1 cellular context compared by ENCODE assay signal in genomic region chr16:10601444-10602401, GRCh38.
A peak's percentile ranks its signal among the peaks of the same experiment; 100 is the strongest.
TF ChIP-seq lines count a peak whose summit lies in the region.

No MANE protein-coding gene starts in this region.

TF ChIP-seq in HepG2, 621 proteins besides CTCF, POLR2A, EP300 and RAD21 (continued from another document and continues in another):
- TF ChIP-seq MYC (CRISPR knock-in tag; IDR thresholded peaks at IDR 0.05; ENCODE audit: borderline replicate concordance) (peak; percentile 33; the same call in 1 of the 2 replicates), ETV5 (CRISPR knock-in tag; IDR thresholded peaks at IDR 0.05; ENCODE audit: borderline replicate concordance) (peak; percentile 33; the same call in 1 of the 2 replicates), ZNF607 (CRISPR knock-in tag; IDR thresholded peaks at IDR 0.05; ENCODE audit: borderline replicate concordance) (peak; percentile 18; the same call in 1 of the 2 replicates), PREB (CRISPR knock-in tag; IDR thresholded peaks at IDR 0.05) (no peak), KLF11 (CRISPR knock-in tag; IDR thresholded peaks at IDR 0.05) (0 out of 2 replicates have a peak, but pooled peaks have one; percentile 31), ZNF18 (CRISPR knock-in tag; IDR thresholded peaks at IDR 0.05; ENCODE audit: insufficient replicate concordance) (no peak), ZNF44 (CRISPR knock-in tag; IDR thresholded peaks at IDR 0.05) (peak; percentile 56; the same call in 1 of the 2 replicates), KAT7 (CRISPR knock-in tag; IDR thresholded peaks at IDR 0.05; ENCODE audit: borderline replicate concordance) (no peak), GPBP1L1 (CRISPR knock-in tag; IDR thresholded peaks at IDR 0.05) (no peak), ZNF280D (CRISPR knock-in tag; IDR thresholded peaks at IDR 0.05) (0 out of 2 replicates have a peak, but pooled peaks have one; percentile 1), KDM1A (CRISPR knock-in tag; IDR thresholded peaks at IDR 0.05) (peak; percentile 21; the same call in 1 of the 2 replicates), ATF7-NPFF (CRISPR knock-in tag; IDR thresholded peaks at IDR 0.05; ENCODE audit: low read depth) (0 out of 2 replicates have a peak, but pooled peaks have one; percentile 40), ZBTB8A (CRISPR knock-in tag; IDR thresholded peaks at IDR 0.05; ENCODE audit: borderline replicate concordance, low read depth) (no peak), IRF9 (CRISPR knock-in tag; IDR thresholded peaks at IDR 0.05; ENCODE audit: borderline replicate concordance) (0 out of 2 replicates have a peak, but pooled peaks have one; percentile 14), ZNF317 (CRISPR knock-in tag; IDR thresholded peaks at IDR 0.05) (peak; percentile 83), ARNTL (CRISPR knock-in tag; IDR thresholded peaks at IDR 0.05) (0 out of 2 replicates have a peak, but pooled peaks have one; percentile 35), ZBTB21 (CRISPR knock-in tag; IDR thresholded peaks at IDR 0.05) (no peak), HMG20A (CRISPR knock-in tag; IDR thresholded peaks at IDR 0.05; ENCODE audit: borderline replicate concordance) (peak; percentile 18; the same call in 1 of the 2 replicates), LCORL (IDR thresholded peaks at IDR 0.05) (no peak), LCORL (CRISPR knock-in tag; IDR thresholded peaks at IDR 0.05) (peak; percentile 96), ZNF550 (CRISPR knock-in tag; IDR thresholded peaks at IDR 0.05; ENCODE audit: borderline replicate concordance) (0 out of 2 replicates have a peak, but pooled peaks have one; percentile 71), MXI1 (IDR thresholded peaks at IDR 0.05; ENCODE audit: borderline replicate concordance, low read depth, low read length) (no peak), SOX13 (IDR thresholded peaks at IDR 0.05) (0 out of 2 replicates have a peak, but pooled peaks have one; percentile 40), SOX13 (CRISPR knock-in tag; conservative IDR thresholded peaks at IDR 0.05 in 1 of 2, IDR thresholded peaks at IDR 0.05 in 1 of 2) (peak in 1 of 2 experiments; percentile 86; a peak in 2 of 4 replicates), KDM4B (CRISPR knock-in tag; IDR thresholded peaks at IDR 0.05) (no peak)
- TF ChIP-seq, protein P1, sequence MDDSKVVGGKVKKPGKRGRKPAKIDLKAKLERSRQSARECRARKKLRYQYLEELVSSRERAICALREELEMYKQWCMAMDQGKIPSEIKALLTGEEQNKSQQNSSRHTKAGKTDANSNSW (CRISPR knock-in tag; IDR thresholded peaks at IDR 0.05; ENCODE audit: borderline replicate concordance) = 0 out of 2 replicates have a peak, but pooled peaks have one; percentile 81
- TF ChIP-seq, protein P2, sequence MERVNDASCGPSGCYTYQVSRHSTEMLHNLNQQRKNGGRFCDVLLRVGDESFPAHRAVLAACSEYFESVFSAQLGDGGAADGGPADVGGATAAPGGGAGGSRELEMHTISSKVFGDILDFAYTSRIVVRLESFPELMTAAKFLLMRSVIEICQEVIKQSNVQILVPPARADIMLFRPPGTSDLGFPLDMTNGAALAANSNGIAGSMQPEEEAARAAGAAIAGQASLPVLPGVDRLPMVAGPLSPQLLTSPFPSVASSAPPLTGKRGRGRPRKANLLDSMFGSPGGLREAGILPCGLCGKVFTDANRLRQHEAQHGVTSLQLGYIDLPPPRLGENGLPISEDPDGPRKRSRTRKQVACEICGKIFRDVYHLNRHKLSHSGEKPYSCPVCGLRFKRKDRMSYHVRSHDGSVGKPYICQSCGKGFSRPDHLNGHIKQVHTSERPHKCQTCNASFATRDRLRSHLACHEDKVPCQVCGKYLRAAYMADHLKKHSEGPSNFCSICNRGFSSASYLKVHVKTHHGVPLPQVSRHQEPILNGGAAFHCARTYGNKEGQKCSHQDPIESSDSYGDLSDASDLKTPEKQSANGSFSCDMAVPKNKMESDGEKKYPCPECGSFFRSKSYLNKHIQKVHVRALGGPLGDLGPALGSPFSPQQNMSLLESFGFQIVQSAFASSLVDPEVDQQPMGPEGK (CRISPR knock-in tag; IDR thresholded peaks at IDR 0.05) = peak; percentile 94
- TF ChIP-seq, protein P3, sequence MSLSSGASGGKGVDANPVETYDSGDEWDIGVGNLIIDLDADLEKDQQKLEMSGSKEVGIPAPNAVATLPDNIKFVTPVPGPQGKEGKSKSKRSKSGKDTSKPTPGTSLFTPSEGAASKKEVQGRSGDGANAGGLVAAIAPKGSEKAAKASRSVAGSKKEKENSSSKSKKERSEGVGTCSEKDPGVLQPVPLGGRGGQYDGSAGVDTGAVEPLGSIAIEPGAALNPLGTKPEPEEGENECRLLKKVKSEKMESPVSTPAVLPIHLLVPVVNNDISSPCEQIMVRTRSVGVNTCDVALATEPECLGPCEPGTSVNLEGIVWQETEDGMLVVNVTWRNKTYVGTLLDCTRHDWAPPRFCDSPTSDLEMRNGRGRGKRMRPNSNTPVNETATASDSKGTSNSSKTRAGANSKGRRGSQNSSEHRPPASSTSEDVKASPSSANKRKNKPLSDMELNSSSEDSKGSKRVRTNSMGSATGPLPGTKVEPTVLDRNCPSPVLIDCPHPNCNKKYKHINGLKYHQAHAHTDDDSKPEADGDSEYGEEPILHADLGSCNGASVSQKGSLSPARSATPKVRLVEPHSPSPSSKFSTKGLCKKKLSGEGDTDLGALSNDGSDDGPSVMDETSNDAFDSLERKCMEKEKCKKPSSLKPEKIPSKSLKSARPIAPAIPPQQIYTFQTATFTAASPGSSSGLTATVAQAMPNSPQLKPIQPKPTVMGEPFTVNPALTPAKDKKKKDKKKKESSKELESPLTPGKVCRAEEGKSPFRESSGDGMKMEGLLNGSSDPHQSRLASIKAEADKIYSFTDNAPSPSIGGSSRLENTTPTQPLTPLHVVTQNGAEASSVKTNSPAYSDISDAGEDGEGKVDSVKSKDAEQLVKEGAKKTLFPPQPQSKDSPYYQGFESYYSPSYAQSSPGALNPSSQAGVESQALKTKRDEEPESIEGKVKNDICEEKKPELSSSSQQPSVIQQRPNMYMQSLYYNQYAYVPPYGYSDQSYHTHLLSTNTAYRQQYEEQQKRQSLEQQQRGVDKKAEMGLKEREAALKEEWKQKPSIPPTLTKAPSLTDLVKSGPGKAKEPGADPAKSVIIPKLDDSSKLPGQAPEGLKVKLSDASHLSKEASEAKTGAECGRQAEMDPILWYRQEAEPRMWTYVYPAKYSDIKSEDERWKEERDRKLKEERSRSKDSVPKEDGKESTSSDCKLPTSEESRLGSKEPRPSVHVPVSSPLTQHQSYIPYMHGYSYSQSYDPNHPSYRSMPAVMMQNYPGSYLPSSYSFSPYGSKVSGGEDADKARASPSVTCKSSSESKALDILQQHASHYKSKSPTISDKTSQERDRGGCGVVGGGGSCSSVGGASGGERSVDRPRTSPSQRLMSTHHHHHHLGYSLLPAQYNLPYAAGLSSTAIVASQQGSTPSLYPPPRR (CRISPR knock-in tag; IDR thresholded peaks at IDR 0.05; ENCODE audit: borderline replicate concordance) = peak; percentile 75; the same call in 1 of the 2 replicates
